Comparison of ENCODE assay signal across 1 cellular context in the genomic region with DNA sequence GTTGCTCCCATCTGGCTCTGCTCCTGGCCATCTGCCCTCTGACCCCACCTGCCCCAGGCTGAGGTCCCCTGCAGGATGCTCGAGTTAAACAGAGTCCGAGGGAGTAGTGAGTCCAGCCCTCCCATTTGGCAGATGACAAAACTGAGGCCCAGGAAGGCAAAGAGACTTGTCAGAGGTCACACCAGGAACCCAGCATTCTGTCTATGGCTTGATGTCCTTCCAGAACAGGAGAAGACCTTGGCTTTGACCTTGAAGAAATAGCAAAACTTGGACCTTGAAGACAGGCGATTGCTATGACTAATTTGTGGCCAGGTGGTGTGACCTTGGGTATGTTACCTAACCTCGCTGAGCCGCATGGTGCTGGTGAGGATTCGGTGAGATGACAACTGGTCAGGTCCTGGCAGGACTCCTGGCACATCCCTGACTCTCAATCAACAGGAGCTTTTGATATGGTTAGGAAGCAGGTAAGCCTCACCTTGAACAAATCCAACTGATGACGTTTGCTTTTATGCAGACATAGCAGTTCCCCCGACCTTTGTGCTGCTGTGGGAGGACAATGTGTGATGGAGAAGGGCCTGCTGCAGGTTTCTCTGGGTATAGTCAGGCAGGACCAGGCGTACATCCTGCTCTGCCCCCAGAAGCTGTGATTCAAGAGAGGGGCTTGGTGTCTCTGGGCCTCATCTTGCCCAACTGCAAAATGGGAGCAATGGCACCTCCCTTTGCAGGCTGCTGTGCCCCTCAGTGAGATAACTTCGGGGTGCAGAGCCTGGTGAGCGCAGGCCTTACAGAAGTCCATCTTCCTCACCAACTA.
TF ChIP-seq lines count a peak whose summit lies in the region.

No MANE protein-coding gene starts in this region.

TF ChIP-seq in HCT116, 20 proteins besides CTCF, POLR2A, EP300 and RAD21 (continued from another document):
- TF ChIP-seq TCF7L2 (IDR thresholded peaks at IDR 0.05; ENCODE audit: borderline replicate concordance, extremely low read depth, insufficient read depth, insufficient read length) (no peak), ELF1 (IDR thresholded peaks at IDR 0.05; ENCODE audit: borderline replicate concordance, low read depth) (no peak), JUND (IDR thresholded peaks at IDR 0.05) (no peak), SIN3A (IDR thresholded peaks at IDR 0.05; ENCODE audit: low read depth) (no peak), SRF (IDR thresholded peaks at IDR 0.05; ENCODE audit: low read depth) (no peak), CEBPB (IDR thresholded peaks at IDR 0.05; ENCODE audit: low read depth) (no peak), CBX3 (IDR thresholded peaks at IDR 0.05; ENCODE audit: low read depth) (no peak), EZH2 (IDR thresholded peaks at IDR 0.05) (no peak), ZFX (IDR thresholded peaks at IDR 0.05) (no peak), YY1 (IDR thresholded peaks at IDR 0.05; ENCODE audit: extremely low read depth, insufficient replicate concordance, low read depth, low read length) (no peak), MAX (IDR thresholded peaks at IDR 0.05) (no peak), SP1 (IDR thresholded peaks at IDR 0.05; ENCODE audit: low read depth) (no peak)
- TF ChIP-seq, protein P1, sequence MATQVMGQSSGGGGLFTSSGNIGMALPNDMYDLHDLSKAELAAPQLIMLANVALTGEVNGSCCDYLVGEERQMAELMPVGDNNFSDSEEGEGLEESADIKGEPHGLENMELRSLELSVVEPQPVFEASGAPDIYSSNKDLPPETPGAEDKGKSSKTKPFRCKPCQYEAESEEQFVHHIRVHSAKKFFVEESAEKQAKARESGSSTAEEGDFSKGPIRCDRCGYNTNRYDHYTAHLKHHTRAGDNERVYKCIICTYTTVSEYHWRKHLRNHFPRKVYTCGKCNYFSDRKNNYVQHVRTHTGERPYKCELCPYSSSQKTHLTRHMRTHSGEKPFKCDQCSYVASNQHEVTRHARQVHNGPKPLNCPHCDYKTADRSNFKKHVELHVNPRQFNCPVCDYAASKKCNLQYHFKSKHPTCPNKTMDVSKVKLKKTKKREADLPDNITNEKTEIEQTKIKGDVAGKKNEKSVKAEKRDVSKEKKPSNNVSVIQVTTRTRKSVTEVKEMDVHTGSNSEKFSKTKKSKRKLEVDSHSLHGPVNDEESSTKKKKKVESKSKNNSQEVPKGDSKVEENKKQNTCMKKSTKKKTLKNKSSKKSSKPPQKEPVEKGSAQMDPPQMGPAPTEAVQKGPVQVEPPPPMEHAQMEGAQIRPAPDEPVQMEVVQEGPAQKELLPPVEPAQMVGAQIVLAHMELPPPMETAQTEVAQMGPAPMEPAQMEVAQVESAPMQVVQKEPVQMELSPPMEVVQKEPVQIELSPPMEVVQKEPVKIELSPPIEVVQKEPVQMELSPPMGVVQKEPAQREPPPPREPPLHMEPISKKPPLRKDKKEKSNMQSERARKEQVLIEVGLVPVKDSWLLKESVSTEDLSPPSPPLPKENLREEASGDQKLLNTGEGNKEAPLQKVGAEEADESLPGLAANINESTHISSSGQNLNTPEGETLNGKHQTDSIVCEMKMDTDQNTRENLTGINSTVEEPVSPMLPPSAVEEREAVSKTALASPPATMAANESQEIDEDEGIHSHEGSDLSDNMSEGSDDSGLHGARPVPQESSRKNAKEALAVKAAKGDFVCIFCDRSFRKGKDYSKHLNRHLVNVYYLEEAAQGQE (IDR thresholded peaks at IDR 0.05; ENCODE audit: low read depth): no peak
